4 cellular contexts compared by ENCODE assay signal in genomic region chr2:27189989-27190388, GRCh38. TPM values are rescaled to one million over a fixed set of nuclear protein-coding genes. Genes with fewer than 3 reads are reported as not detected.
"Had no signal": no experiment of that assay in that cellular context is flagged by ENCODE, and none has a peak within 500 bp of the region (broad histone marks: within the 10 kb centered on the region; RNA-seq: fewer than 3 reads in every experiment).

No MANE protein-coding gene starts in this region.

- H3K4me3 ChIP-seq: GM12878 had no signal

- ATAC-seq: GM12878 had no signal

- DNase-seq: GDM1, GF-D8 had no signal

RNA-seq across cellular contexts. Expression of gene TCF23, which starts 41.2 kb away (rescaled TPM):
- total RNA-seq: G401, GM12878 had no signal
- polyA plus RNA-seq: GM12878 had no signal

RNA-seq across cellular contexts. Expression of gene PRR30, which starts 50.8 kb away (rescaled TPM):
- total RNA-seq: G401, GM12878 had no signal
- polyA plus RNA-seq: GM12878 had no signal
